ENCODE assay signal across 33 cellular contexts in genomic region chr20:17735959-17736621, GRCh38. TPM values are rescaled to one million over a fixed set of nuclear protein-coding genes. Genes with fewer than 3 reads are reported as not detected.
DNase-seq lines count a peak whose midpoint lies in the region; ATAC-seq, FAIRE-seq and TF ChIP-seq lines count a peak whose summit lies in the region.
"Had no signal": no experiment of that assay in that cellular context is flagged by ENCODE, and none has a peak within 500 bp of the region (broad histone marks: within the 10 kb centered on the region; RNA-seq: fewer than 3 reads in every experiment).

No MANE protein-coding gene starts in this region.

- TF ChIP-seq POLR2A in HepG2 (IDR thresholded peaks at IDR 0.05; ENCODE audit: insufficient read depth in 1 of 2, low read depth in 2 of 2, low read length in 2 of 2) = no peak
- no peak for TF ChIP-seq POLR2A in right lobe of liver (IDR thresholded peaks at IDR 0.05)
- TF ChIP-seq POLR2A in thyroid gland (IDR thresholded peaks at IDR 0.05) = no peak

- H3K9ac ChIP-seq in HepG2 (ENCODE audit: insufficient read depth, low read depth, low read length) = no peak overlapping the region

- H3K4me3 ChIP-seq in HepG2 (replicated peaks in 1 of 3; ENCODE audit: insufficient read depth in 1 of 3, low read depth in 2 of 3, low read length in 3 of 3) = no peak overlapping the region
- no peak overlapping the region for H3K4me3 ChIP-seq in right lobe of liver
- no peak overlapping the region for H3K4me3 ChIP-seq in SJSA1
- H3K4me3 ChIP-seq in foreskin fibroblast (ENCODE audit: low read depth in 1 of 2, low read length in 2 of 2) = no peak overlapping the region
- H3K4me3 ChIP-seq in thyroid gland (replicated peaks in 1 of 3) = no peak overlapping the region
- H3K4me3 ChIP-seq: HAP-1, left lung, right atrium auricular region, spleen, thoracic aorta, uterus had no signal

- no peaks in the 10 kb centered on the region for H3K36me3 ChIP-seq in HepG2 (replicated peaks in 1 of 2; ENCODE audit: control insufficient read depth in 1 of 2, insufficient read depth in 2 of 2, low read length in 2 of 2)
- no peaks in the 10 kb centered on the region for H3K36me3 ChIP-seq in right lobe of liver
- no peaks in the 10 kb centered on the region for H3K36me3 ChIP-seq in SJSA1
- H3K36me3 ChIP-seq in thyroid gland = no peaks in the 10 kb centered on the region
- H3K36me3 ChIP-seq: HAP-1, left lung, right atrium auricular region, spleen, thoracic aorta, uterus had no signal

- POLR2A ChIA-PET in HepG2 (lab: Yijun Ruan, JAX) = interaction anchor here (1.1 to 1.6 kb wide), 3 partner anchors 11 to 54 kb away, joined by 3 to 5 read pairs (median 3); partner anchors contain the start of gene RRBP1

- H3K9me3 ChIP-seq in HepG2 (ENCODE audit: low read length) (peaks cover 4% of the 10 kb centered on the region; the same call in 1 of the 2 replicates), right lobe of liver (no peaks in the 10 kb centered on the region), SJSA1 (replicated peaks) (peaks cover 4% of the 10 kb centered on the region; the same call in 1 of the 2 replicates), thyroid gland (no peaks in the 10 kb centered on the region)
- H3K9me3 ChIP-seq: thoracic aorta, uterus had no signal

- in situ Hi-C loops in HepG2 (cut with HindIII; ENCODE audit: extremely low pct_ligation_motif_present, low pct_unique_long_range_greater_than_20kb) = no loop called here

- H3K27ac ChIP-seq in HepG2 (ENCODE audit: extremely low read length, insufficient read depth, low read length) (no peak overlapping the region), right lobe of liver (no peak overlapping the region), SJSA1 (peak overlapping the region; percentile 56; the same call in 1 of the 2 replicates), thyroid gland (peak overlapping the region in 2 of 3 donors; percentile 58 to 75)
- H3K27ac ChIP-seq: right atrium auricular region, spleen, thoracic aorta, uterus had no signal

- TF ChIP-seq RAD21 in HepG2 (CRISPR knock-in tag; IDR thresholded peaks at IDR 0.05) = no peak

- intact Hi-C loops in HepG2 (cut with micrococcal nuclease; ENCODE audit: unreplicated experiment) = loop anchor here (10.0 kb wide), 1 partner anchor 711 kb away; no protein-coding TSS in a partner anchor
- intact Hi-C loops in right lobe of liver (cut with DNase I) = no loop called here
- intact Hi-C loops in thyroid gland (cut with DNase I) = no loop called here

- CTCF ChIA-PET in HepG2 (lab: Yijun Ruan, JAX; ENCODE audit: low intra/inter-chr PET ratio, low total read pairs) = no interaction called here

- H3K4me2 ChIP-seq in HepG2 (ENCODE audit: low read depth, low read length) = no peak overlapping the region

- DNase-seq in HepG2 (ENCODE audit: low spot score) = no peak
- DNase-seq in right lobe of liver = no peak
- no peak for DNase-seq in SJSA1 (ENCODE audit: low read depth in 1 of 2, low spot score in 2 of 2)
- peak; percentile 11 to 33 for DNase-seq in foreskin fibroblast
- no peak for DNase-seq in thyroid gland
- no peak for DNase-seq in NCI-H1436 treated with DMSO at 0.1 percent for 48 hours (lab: John Stamatoyannopoulos, UW)
- no peak for DNase-seq in UCSD-AML1 (lab: John Stamatoyannopoulos, UW; ENCODE audit: unreplicated experiment)
- DNase-seq: 8988T; activated CD4-positive, alpha-beta memory T cell treated with anti-CD3 and anti-CD28 coated beads for 36 hours; activated CD4-positive, alpha-beta T cell treated with anti-CD3 and anti-CD28 coated beads for 1 hour; activated naive CD4-positive, alpha-beta T cell; activated naive CD8-positive, alpha-beta T cell treated with anti-CD3 and anti-CD28 coated beads, Interleukin-2, amount 50 U/mL, for 24 hours; DND-41; left lung; NCI-H2081; NCI-H2227 treated with DMSO at 0.1 percent for 48 hours; NCI-H526 treated with DMSO at 0.1 percent for 48 hours; NK-92 treated with Interleukin-12 subunit alpha and Interleukin-12 subunit beta, amount 100 ng/mL, for 24 hours; Right ventricle myocardium superior; spleen; stimulated activated CD4-positive, alpha-beta T cell treated with anti-CD3 and anti-CD28 coated beads, Interleukin-2, amount 100 ng/mL, for 24 hours; T-helper 17 cell; uterus had no signal

- H3K79me2 ChIP-seq in HepG2 (ENCODE audit: insufficient read depth, low read length) = no peaks in the 10 kb centered on the region

- H3K27me3 ChIP-seq in HepG2 (ENCODE audit: control insufficient read depth in 1 of 2, insufficient read depth in 2 of 2, low read length in 2 of 2) = peaks cover 10 to 44% of the 10 kb centered on the region in 2 experiments; a peak in 4 of 5 replicates
- H3K27me3 ChIP-seq in right lobe of liver = no peaks in the 10 kb centered on the region
- H3K27me3 ChIP-seq in SJSA1 (replicated peaks) = no peaks in the 10 kb centered on the region
- no peaks in the 10 kb centered on the region for H3K27me3 ChIP-seq in thyroid gland
- H3K27me3 ChIP-seq: left lung, right atrium auricular region, spleen, uterus had no signal

- BruUV-seq in HepG2 (replicated peaks; lab: Mats Ljungman, UMichigan) = no TSS peak

- H3K4me1 ChIP-seq in HepG2 (ENCODE audit: insufficient read depth, low read length) = peaks cover 23% of the 10 kb centered on the region
- H3K4me1 ChIP-seq in right lobe of liver = no peaks in the 10 kb centered on the region
- H3K4me1 ChIP-seq in SJSA1 (replicated peaks) = peaks cover 20% of the 10 kb centered on the region
- H3K4me1 ChIP-seq in thyroid gland = peaks cover 14 to 20% of the 10 kb centered on the region in 2 donors
- H3K4me1 ChIP-seq: left lung, right atrium auricular region, uterus had no signal

- TF ChIP-seq EP300 in HepG2 (IDR thresholded peaks at IDR 0.05; ENCODE audit: low read depth in 2 of 2, low read length in 2 of 2) (no peak), HepG2 (CRISPR knock-in tag; IDR thresholded peaks at IDR 0.05; ENCODE audit: borderline replicate concordance) (no peak)

- no peaks in the 10 kb centered on the region for H4K20me1 ChIP-seq in HepG2 (ENCODE audit: insufficient read depth, low read length)

- no peak overlapping the region for H2AFZ ChIP-seq in HepG2 (ENCODE audit: low read length)

- FAIRE-seq in HepG2 (lab: Jason Lieb, UNC) = no peak
- FAIRE-seq: islet of Langerhans had no signal

- ATAC-seq in HepG2 = no peak
- no peak for ATAC-seq in right lobe of liver
- no peak for ATAC-seq in HG02798 (IDR thresholded peaks at IDR 0.05; ENCODE audit: poor library complexity, unreplicated experiment)
- ATAC-seq: activated naive CD8-positive, alpha-beta T cell treated with anti-CD3 and anti-CD28 coated beads, Interleukin-2, amount 50 U/mL, for 24 hours; left lung; T-helper 17 cell had no signal

- WGBS in HepG2 (ENCODE audit: low lambda C conversion rate) = 61% methylated on average over 4 of the region's 4 CpGs
- 86% methylated on average over 4 of the region's 4 CpGs for WGBS in right lobe of liver (ENCODE audit: insufficient coverage, low coverage, low lambda C conversion rate, missing lambda C conversion rate)
- WGBS in thyroid gland, 2 donors = 95 to 99% methylated on average over 4 of the region's 4 CpGs

- TF ChIP-seq CTCF in HepG2 (CRISPR knock-in tag; IDR thresholded peaks at IDR 0.05) (no peak), right lobe of liver (IDR thresholded peaks at IDR 0.05) (no peak), foreskin fibroblast (IDR thresholded peaks at IDR 0.05; ENCODE audit: low read depth, low read length) (no peak), thyroid gland (IDR thresholded peaks at IDR 0.05) (no peak)

RNA-seq across cellular contexts. Expression of gene BANF2, which starts 36.3 kb away (rescaled TPM):
- total RNA-seq in HepG2 (2016; rRNA removed; fragmentation: Illumina TruSeq; extraction: Trizol) = 0.35 TPM in 1 of 2 replicates, not detected in the other
- total RNA-seq in HepG2 (2016; cell fraction: cytosol; rRNA removed; fragmentation: Illumina TruSeq; extraction: Trizol; ENCODE audit: low read depth) = 0.53 TPM in 1 of 2 replicates, not detected in the other
- total RNA-seq in HepG2 (2016; cell fraction: insoluble cytoplasmic fraction; rRNA removed; fragmentation: Illumina TruSeq; extraction: Trizol) = not detected in 2 replicates
- not detected in 2 replicates for total RNA-seq in HepG2 (2016; cell fraction: membrane; rRNA removed; fragmentation: Illumina TruSeq; extraction: Trizol)
- total RNA-seq in HepG2 (2016; cell fraction: nucleus; rRNA removed; fragmentation: Illumina TruSeq; extraction: Trizol) = not detected in 2 replicates
- polyA plus RNA-seq in HepG2 (2011; rRNA removed) = not detected in 2 replicates
- not detected in 2 replicates for polyA plus RNA-seq in HepG2 (2011; cell fraction: cytosol; rRNA removed)
- not detected in 2 replicates for polyA plus RNA-seq in HepG2 (2011; cell fraction: nucleus; rRNA removed)
- not detected in 2 replicates for polyA plus RNA-seq in HepG2 (2012)
- polyA plus RNA-seq in HepG2 (2016; cell fraction: cytosol; fragmentation: Illumina TruSeq; extraction: Trizol; ENCODE audit: low read depth) = not detected in 2 replicates
- not detected in 2 replicates for polyA plus RNA-seq in HepG2 (2016; cell fraction: insoluble cytoplasmic fraction; fragmentation: Illumina TruSeq; extraction: Trizol; ENCODE audit: low read depth)
- not detected in 2 replicates for polyA plus RNA-seq in HepG2 (2016; cell fraction: membrane; fragmentation: Illumina TruSeq; extraction: Trizol; ENCODE audit: low read depth)
- not detected in 2 replicates for polyA plus RNA-seq in HepG2 (2016; cell fraction: nucleus; fragmentation: Illumina TruSeq; extraction: Trizol; ENCODE audit: insufficient read depth, low read depth)
- not detected in 2 replicates for polyA minus RNA-seq in HepG2 (2011; rRNA and poly(A)+ RNA removed; ENCODE audit: low replicate concordance)
- polyA minus RNA-seq in HepG2 (2011; cell fraction: cytosol; rRNA and poly(A)+ RNA removed) = not detected in 2 replicates
- not detected in 2 replicates for polyA minus RNA-seq in HepG2 (2011; cell fraction: nucleus; rRNA and poly(A)+ RNA removed)
- total RNA-seq in right lobe of liver = not detected
- total RNA-seq in SJSA1 (2014; rRNA removed; shearing (Covaris generic)) = not detected in 2 replicates
- 10 to 100 TPM in 1 of 4 donors, not detected in 3; 15.2 TPM for total RNA-seq in thyroid gland
- total RNA-seq: activated CD4-positive, alpha-beta memory T cell treated with anti-CD3 and anti-CD28 coated beads for 36 hours; dermis blood vessel endothelial cell; glomerular endothelial cell; left lung; neural crest cell; right atrium auricular region; Right ventricle myocardium superior; spleen; T-helper 17 cell; thoracic aorta; uterus had no signal
- polyA plus RNA-seq: CD14-positive monocyte, IgD-negative memory B cell, spleen had no signal

RNA-seq across cellular contexts. Expression of gene RRBP1, which starts 54.0 kb away (rescaled TPM):
- total RNA-seq in HepG2 (2016; rRNA removed; fragmentation: Illumina TruSeq; extraction: Trizol) (97.1 and 222 TPM in 2 replicates), right lobe of liver (100 to 1,000 TPM; 121 to 274 (median 193) TPM), thyroid gland (100 to 1,000 TPM; 149 to 287 (median 221) TPM)
- 35.1 and 38.1 TPM in 2 replicates for total RNA-seq in HepG2 (2016; cell fraction: cytosol; rRNA removed; fragmentation: Illumina TruSeq; extraction: Trizol; ENCODE audit: low read depth)
- total RNA-seq in HepG2 (2016; cell fraction: insoluble cytoplasmic fraction; rRNA removed; fragmentation: Illumina TruSeq; extraction: Trizol) = 75.4 and 223 TPM in 2 replicates
- total RNA-seq in HepG2 (2016; cell fraction: membrane; rRNA removed; fragmentation: Illumina TruSeq; extraction: Trizol) = 33.7 and 37.4 TPM in 2 replicates
- 254 and 316 TPM in 2 replicates for total RNA-seq in HepG2 (2016; cell fraction: nucleus; rRNA removed; fragmentation: Illumina TruSeq; extraction: Trizol)
- 150 and 195 TPM in 2 replicates for polyA plus RNA-seq in HepG2 (2011; rRNA removed)
- 97.1 and 99.8 TPM in 2 replicates for polyA plus RNA-seq in HepG2 (2011; cell fraction: cytosol; rRNA removed)
- 402 and 429 TPM in 2 replicates for polyA plus RNA-seq in HepG2 (2011; cell fraction: nucleus; rRNA removed)
- polyA plus RNA-seq in HepG2 (2012) = 190 and 218 TPM in 2 replicates
- polyA plus RNA-seq in HepG2 (2016; cell fraction: cytosol; fragmentation: Illumina TruSeq; extraction: Trizol; ENCODE audit: low read depth) = 14.1 and 14.3 TPM in 2 replicates
- 67.5 and 88.2 TPM in 2 replicates for polyA plus RNA-seq in HepG2 (2016; cell fraction: insoluble cytoplasmic fraction; fragmentation: Illumina TruSeq; extraction: Trizol; ENCODE audit: low read depth)
- 15.3 and 18.4 TPM in 2 replicates for polyA plus RNA-seq in HepG2 (2016; cell fraction: membrane; fragmentation: Illumina TruSeq; extraction: Trizol; ENCODE audit: low read depth)
- 548 and 573 TPM in 2 replicates for polyA plus RNA-seq in HepG2 (2016; cell fraction: nucleus; fragmentation: Illumina TruSeq; extraction: Trizol; ENCODE audit: insufficient read depth, low read depth)
- 18.3 and 157 TPM in 2 replicates for polyA minus RNA-seq in HepG2 (2011; rRNA and poly(A)+ RNA removed; ENCODE audit: low replicate concordance)
- 155 and 192 TPM in 2 replicates for polyA minus RNA-seq in HepG2 (2011; cell fraction: cytosol; rRNA and poly(A)+ RNA removed)
- polyA minus RNA-seq in HepG2 (2011; cell fraction: nucleus; rRNA and poly(A)+ RNA removed) = 198 and 205 TPM in 2 replicates
- total RNA-seq in SJSA1 (2014; rRNA removed; shearing (Covaris generic)) = 241 and 272 TPM in 2 replicates

Comparison
In these comparisons a context has a peak if more than half of its experiments do, and no peak if none do; other contexts are left out.
1. DNase-seq: peak in foreskin fibroblast (2 of 2); none in HepG2 (single experiment), right lobe of liver (0 of 3), SJSA1 (0 of 2), thyroid gland (0 of 2), NCI-H1436 treated with DMSO at 0.1 percent for 48 hours (single experiment) and UCSD-AML1 (single experiment).
2. H3K27ac ChIP-seq: peak in SJSA1 (single experiment) and thyroid gland (2 of 3); none in HepG2 (single experiment) and right lobe of liver (0 of 3).